ENCODE assay signal across 17 cellular contexts in genomic region chr2:230767862-230768388, GRCh38. TPM values are rescaled to one million over a fixed set of nuclear protein-coding genes. Genes with fewer than 3 reads are reported as not detected.
DNase-seq lines count a peak whose midpoint lies in the region; ATAC-seq lines count a peak whose summit lies in the region.
"Had no signal": no experiment of that assay in that cellular context is flagged by ENCODE, and none has a peak within 500 bp of the region (broad histone marks: within the 10 kb centered on the region; RNA-seq: fewer than 3 reads in every experiment).

No MANE protein-coding gene starts in this region.

- DNase-seq in activated CD8-positive, alpha-beta memory T cell treated with anti-CD3 and anti-CD28 coated beads, Interleukin-2, amount 10 ng/mL, durations not matched to agents 7 days and 5 days, result no peak
- no peak for DNase-seq in activated CD8-positive, alpha-beta memory T cell treated with anti-CD3 and anti-CD28 coated beads for 24 hours
- DNase-seq in CD4-positive, CD25-positive, alpha-beta regulatory T cell, result no peak
- DNase-seq in CD8-positive, alpha-beta memory T cell, result no peak
- DNase-seq in activated naive CD8-positive, alpha-beta T cell treated with anti-CD3 and anti-CD28 coated beads, Interleukin-2, amount 50 U/mL, for 24 hours, result no peak
- DNase-seq in substantia nigra (lab: John Stamatoyannopoulos, UW) (no peak), ureter (ENCODE audit: low spot score) (no peak), NOMO-1 (lab: John Stamatoyannopoulos, UW; ENCODE audit: unreplicated experiment in 2 of 2) (no peak)
- DNase-seq: ACHN; CD8-positive, alpha-beta T cell; GF-D8; GM23248; NCI-H1417; NCI-H2029; NCI-H2171 treated with DMSO at 0.1 percent for 48 hours; NCI-H510A; NCI-H82 had no signal

- POLR2A ChIA-PET in CD8-positive, alpha-beta memory T cell (lab: Charles Lee), result interaction anchor here (0.6 kb wide), 1 partner anchor 153 kb away, joined by 9 read pairs; no protein-coding TSS in a partner anchor

- H3K4me1 ChIP-seq in CD4-positive, CD25-positive, alpha-beta regulatory T cell (ENCODE audit: control insufficient read depth, insufficient read depth, low read length, poor library complexity, severe bottlenecking), result peaks cover 38% of the 10 kb centered on the region
- H3K4me1 ChIP-seq in CD8-positive, alpha-beta memory T cell (ENCODE audit: insufficient read depth, low read length), result peaks cover 27% of the 10 kb centered on the region

- H3K4me3 Mint-ChIP-seq in activated CD8-positive, alpha-beta memory T cell treated with anti-CD3 and anti-CD28 coated beads, Interleukin-2, amount 10 ng/mL, durations not matched to agents 7 days and 5 days, result no peak overlapping the region
- H3K4me3 Mint-ChIP-seq in CD4-positive, CD25-positive, alpha-beta regulatory T cell, result peak overlapping the region in 1 of 4 donors; percentile 16
- H3K4me3 Mint-ChIP-seq in CD8-positive, alpha-beta memory T cell, result no peak overlapping the region
- H3K4me3 Mint-ChIP-seq in activated naive CD8-positive, alpha-beta T cell treated with anti-CD3 and anti-CD28 coated beads, Interleukin-2, amount 50 U/mL, for 24 hours, result no peak overlapping the region
- H3K4me3 Mint-ChIP-seq: CD8-positive, alpha-beta T cell had no signal

- no peak for ATAC-seq in activated CD8-positive, alpha-beta memory T cell treated with anti-CD3 and anti-CD28 coated beads, Interleukin-2, amount 10 ng/mL, durations not matched to agents 7 days and 5 days
- ATAC-seq in CD4-positive, CD25-positive, alpha-beta regulatory T cell (ENCODE audit: low read depth in 2 of 2), result no peak
- ATAC-seq in activated naive CD8-positive, alpha-beta T cell treated with anti-CD3 and anti-CD28 coated beads, Interleukin-2, amount 50 U/mL, for 24 hours, result no peak
- ATAC-seq: CD8-positive, alpha-beta T cell had no signal

- no peaks in the 10 kb centered on the region for H3K27me3 ChIP-seq in CD4-positive, CD25-positive, alpha-beta regulatory T cell (ENCODE audit: control insufficient read depth, insufficient read depth, low read length)
- no peaks in the 10 kb centered on the region for H3K27me3 ChIP-seq in CD8-positive, alpha-beta memory T cell (ENCODE audit: insufficient read depth, low read length, poor library complexity, severe bottlenecking)

- H3K9me3 Mint-ChIP-seq in activated CD8-positive, alpha-beta memory T cell treated with anti-CD3 and anti-CD28 coated beads, Interleukin-2, amount 10 ng/mL, durations not matched to agents 7 days and 5 days (ENCODE audit: low read depth), result no peaks in the 10 kb centered on the region
- peaks cover 0 to 3% (median 0%) of the 10 kb centered on the region in 7 donors for H3K9me3 Mint-ChIP-seq in CD4-positive, CD25-positive, alpha-beta regulatory T cell
- H3K9me3 Mint-ChIP-seq in CD8-positive, alpha-beta memory T cell, result no peaks in the 10 kb centered on the region
- H3K9me3 Mint-ChIP-seq in activated naive CD8-positive, alpha-beta T cell treated with anti-CD3 and anti-CD28 coated beads, Interleukin-2, amount 50 U/mL, for 24 hours, result peaks cover 3% of the 10 kb centered on the region
- H3K9me3 Mint-ChIP-seq: CD8-positive, alpha-beta T cell had no signal

- H3K27me3 Mint-ChIP-seq in activated CD8-positive, alpha-beta memory T cell treated with anti-CD3 and anti-CD28 coated beads, Interleukin-2, amount 10 ng/mL, durations not matched to agents 7 days and 5 days, result no peaks in the 10 kb centered on the region
- no peaks in the 10 kb centered on the region for H3K27me3 Mint-ChIP-seq in CD4-positive, CD25-positive, alpha-beta regulatory T cell
- H3K27me3 Mint-ChIP-seq in CD8-positive, alpha-beta memory T cell, result no peaks in the 10 kb centered on the region
- H3K27me3 Mint-ChIP-seq in activated naive CD8-positive, alpha-beta T cell treated with anti-CD3 and anti-CD28 coated beads, Interleukin-2, amount 50 U/mL, for 24 hours, result no peaks in the 10 kb centered on the region

- H3K4me1 Mint-ChIP-seq in activated CD8-positive, alpha-beta memory T cell treated with anti-CD3 and anti-CD28 coated beads, Interleukin-2, amount 10 ng/mL, durations not matched to agents 7 days and 5 days, result peaks cover 64% of the 10 kb centered on the region
- peaks cover 60 to 78% (median 64%) of the 10 kb centered on the region in 4 donors for H3K4me1 Mint-ChIP-seq in CD4-positive, CD25-positive, alpha-beta regulatory T cell
- H3K4me1 Mint-ChIP-seq in CD8-positive, alpha-beta memory T cell, result peaks cover 57 to 73% (median 73%) of the 10 kb centered on the region in 3 donors
- peaks cover 77% of the 10 kb centered on the region for H3K4me1 Mint-ChIP-seq in activated naive CD8-positive, alpha-beta T cell treated with anti-CD3 and anti-CD28 coated beads, Interleukin-2, amount 50 U/mL, for 24 hours

- CTCF ChIA-PET in activated CD8-positive, alpha-beta memory T cell treated with anti-CD3 and anti-CD28 coated beads, Interleukin-2, amount 10 ng/mL, durations not matched to agents 7 days and 5 days (lab: Charles Lee), result interaction anchor here (1.2 kb wide), 1 partner anchor 74 kb away, joined by 3 read pairs; no protein-coding TSS in a partner anchor
- CTCF ChIA-PET in CD8-positive, alpha-beta memory T cell (lab: Charles Lee), result interaction anchor here (1.2 kb wide), 1 partner anchor 45 kb away, joined by 3 read pairs; no protein-coding TSS in a partner anchor

- H3K27ac Mint-ChIP-seq in activated CD8-positive, alpha-beta memory T cell treated with anti-CD3 and anti-CD28 coated beads, Interleukin-2, amount 10 ng/mL, durations not matched to agents 7 days and 5 days, result peak overlapping the region; percentile 17
- H3K27ac Mint-ChIP-seq in CD4-positive, CD25-positive, alpha-beta regulatory T cell, result peak overlapping the region; percentile 22 to 48 (median 39)
- peak overlapping the region in 6 of 8 donors; percentile 4 to 76 (median 20) for H3K27ac Mint-ChIP-seq in CD8-positive, alpha-beta memory T cell
- peak overlapping the region; percentile 57 for H3K27ac Mint-ChIP-seq in activated naive CD8-positive, alpha-beta T cell treated with anti-CD3 and anti-CD28 coated beads, Interleukin-2, amount 50 U/mL, for 24 hours

- no peak overlapping the region for H3K27ac ChIP-seq in CD4-positive, CD25-positive, alpha-beta regulatory T cell (ENCODE audit: insufficient read depth, low read length, poor library complexity, severe bottlenecking)
- H3K27ac ChIP-seq in CD8-positive, alpha-beta memory T cell (ENCODE audit: low read depth, low read length), result no peak overlapping the region
- no peak overlapping the region for H3K27ac ChIP-seq in substantia nigra (ENCODE audit: low read depth, low read length, poor library complexity, severe bottlenecking)
- H3K27ac ChIP-seq: GM23248 had no signal

- H3K4me3 ChIP-seq in CD4-positive, CD25-positive, alpha-beta regulatory T cell (ENCODE audit: low read depth, low read length), result no peak overlapping the region
- no peak overlapping the region for H3K4me3 ChIP-seq in CD8-positive, alpha-beta memory T cell (ENCODE audit: low read length)
- H3K4me3 ChIP-seq: GM23248 had no signal

- H3K9me3 ChIP-seq in CD4-positive, CD25-positive, alpha-beta regulatory T cell (ENCODE audit: control insufficient read depth in 2 of 2, low read length in 2 of 2), result no peaks in the 10 kb centered on the region
- H3K9me3 ChIP-seq in CD8-positive, alpha-beta memory T cell (ENCODE audit: low read length), result no peaks in the 10 kb centered on the region

- peaks cover 79% of the 10 kb centered on the region for H3K36me3 Mint-ChIP-seq in activated CD8-positive, alpha-beta memory T cell treated with anti-CD3 and anti-CD28 coated beads, Interleukin-2, amount 10 ng/mL, durations not matched to agents 7 days and 5 days
- peaks cover 38% of the 10 kb centered on the region for H3K36me3 Mint-ChIP-seq in CD4-positive, CD25-positive, alpha-beta regulatory T cell
- peaks cover 4 to 70% (median 20%) of the 10 kb centered on the region in 3 donors for H3K36me3 Mint-ChIP-seq in CD8-positive, alpha-beta memory T cell
- peaks cover 72% of the 10 kb centered on the region for H3K36me3 Mint-ChIP-seq in activated naive CD8-positive, alpha-beta T cell treated with anti-CD3 and anti-CD28 coated beads, Interleukin-2, amount 50 U/mL, for 24 hours (ENCODE audit: low read depth)

- peaks cover 35% of the 10 kb centered on the region for H3K36me3 ChIP-seq in CD4-positive, CD25-positive, alpha-beta regulatory T cell (ENCODE audit: control insufficient read depth, insufficient read depth, low read length)
- no peaks in the 10 kb centered on the region for H3K36me3 ChIP-seq in CD8-positive, alpha-beta memory T cell (ENCODE audit: insufficient read depth, low read length)

RNA-seq across cellular contexts. Expression of gene CAB39, which starts 55.3 kb away (rescaled TPM):
- 100 to 1,000 TPM; 148 to 174 TPM for total RNA-seq in activated CD8-positive, alpha-beta memory T cell treated with anti-CD3 and anti-CD28 coated beads, Interleukin-2, amount 10 ng/mL, durations not matched to agents 7 days and 5 days
- 114 TPM for total RNA-seq in CD4-positive, CD25-positive, alpha-beta regulatory T cell
- polyA plus RNA-seq in CD4-positive, CD25-positive, alpha-beta regulatory T cell, result 10 to 100 TPM; 64.3 to 88.4 (median 78.3) TPM
- 100 to 1,000 TPM; 136 to 147 TPM for total RNA-seq in CD8-positive, alpha-beta memory T cell
- polyA plus RNA-seq in CD8-positive, alpha-beta memory T cell, result 80.8 TPM
- 85.8 TPM for total RNA-seq in ureter
